In genomic region chr1:16921391-16922185, GRCh38 we compare ENCODE assay signal across 8 cellular contexts. TPM values are rescaled to one million over a fixed set of nuclear protein-coding genes. Genes with fewer than 3 reads are reported as not detected.
DNase-seq lines count a peak whose midpoint lies in the region; ATAC-seq and TF ChIP-seq lines count a peak whose summit lies in the region.

A gene with protein sequence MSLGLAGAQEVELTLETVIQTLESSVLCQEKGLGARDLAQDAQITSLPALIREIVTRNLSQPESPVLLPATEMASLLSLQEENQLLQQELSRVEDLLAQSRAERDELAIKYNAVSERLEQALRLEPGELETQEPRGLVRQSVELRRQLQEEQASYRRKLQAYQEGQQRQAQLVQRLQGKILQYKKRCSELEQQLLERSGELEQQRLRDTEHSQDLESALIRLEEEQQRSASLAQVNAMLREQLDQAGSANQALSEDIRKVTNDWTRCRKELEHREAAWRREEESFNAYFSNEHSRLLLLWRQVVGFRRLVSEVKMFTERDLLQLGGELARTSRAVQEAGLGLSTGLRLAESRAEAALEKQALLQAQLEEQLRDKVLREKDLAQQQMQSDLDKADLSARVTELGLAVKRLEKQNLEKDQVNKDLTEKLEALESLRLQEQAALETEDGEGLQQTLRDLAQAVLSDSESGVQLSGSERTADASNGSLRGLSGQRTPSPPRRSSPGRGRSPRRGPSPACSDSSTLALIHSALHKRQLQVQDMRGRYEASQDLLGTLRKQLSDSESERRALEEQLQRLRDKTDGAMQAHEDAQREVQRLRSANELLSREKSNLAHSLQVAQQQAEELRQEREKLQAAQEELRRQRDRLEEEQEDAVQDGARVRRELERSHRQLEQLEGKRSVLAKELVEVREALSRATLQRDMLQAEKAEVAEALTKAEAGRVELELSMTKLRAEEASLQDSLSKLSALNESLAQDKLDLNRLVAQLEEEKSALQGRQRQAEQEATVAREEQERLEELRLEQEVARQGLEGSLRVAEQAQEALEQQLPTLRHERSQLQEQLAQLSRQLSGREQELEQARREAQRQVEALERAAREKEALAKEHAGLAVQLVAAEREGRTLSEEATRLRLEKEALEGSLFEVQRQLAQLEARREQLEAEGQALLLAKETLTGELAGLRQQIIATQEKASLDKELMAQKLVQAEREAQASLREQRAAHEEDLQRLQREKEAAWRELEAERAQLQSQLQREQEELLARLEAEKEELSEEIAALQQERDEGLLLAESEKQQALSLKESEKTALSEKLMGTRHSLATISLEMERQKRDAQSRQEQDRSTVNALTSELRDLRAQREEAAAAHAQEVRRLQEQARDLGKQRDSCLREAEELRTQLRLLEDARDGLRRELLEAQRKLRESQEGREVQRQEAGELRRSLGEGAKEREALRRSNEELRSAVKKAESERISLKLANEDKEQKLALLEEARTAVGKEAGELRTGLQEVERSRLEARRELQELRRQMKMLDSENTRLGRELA (N-terminal part only) (plus strand): TSS chr1:16921931. CDS start chr1:16922019, 88 bp downstream.

- ATAC-seq in left lobe of liver, result peak; percentile 32
- ATAC-seq in HG03565 (IDR thresholded peaks at IDR 0.05; ENCODE audit: unreplicated experiment), result no peak
- no peak for ATAC-seq in GM18520 (IDR thresholded peaks at IDR 0.05; ENCODE audit: unreplicated experiment)

- WGBS in stomach, 5 donors, result 29 to 43% (median 38%) methylated on average over 17 of the region's 17 CpGs

- H3K27me3 ChIP-seq in stomach, result peaks cover 0 to 18% (median 7%) of the 10 kb centered on the region in 3 donors

- H3K27ac ChIP-seq in stomach, result no peak within 1 kb of the TSS

- H3K9me3 ChIP-seq in stomach, result no peaks in the 10 kb centered on the region

- no peak for TF ChIP-seq POLR2A in stomach (IDR thresholded peaks at IDR 0.05)

- TF ChIP-seq EP300 in stomach (IDR thresholded peaks at IDR 0.05), result no peak

- peaks cover 0 to 14% (median 0%) of the 10 kb centered on the region in 4 donors for H3K36me3 ChIP-seq in stomach

- peak; percentile 37 for DNase-seq in activated T-cell treated with anti-CD3 and anti-CD28 coated beads for 1 hour (ENCODE audit: low read depth)
- no peak for DNase-seq in activated T-cell treated with anti-CD3 and anti-CD28 coated beads for 4 hours
- DNase-seq in SHP77 treated with DMSO at 0.1 percent for 48 hours (lab: John Stamatoyannopoulos, UW), result peak; percentile 33
- DNase-seq in cerebellar cortex (ENCODE audit: low spot score), result peak; percentile 76
- DNase-seq in left lobe of liver (ENCODE audit: low spot score), result no peak
- no peak for DNase-seq in stomach

- no peak within 1 kb of the TSS for H3K4me3 ChIP-seq in stomach

- no peak for TF ChIP-seq CTCF in stomach (IDR thresholded peaks at IDR 0.05)

- intact Hi-C loops in stomach (cut with DNase I; ENCODE audit: low total_unique reads), result no loop called here

- H3K4me1 ChIP-seq in stomach, result peaks cover 6 to 24% (median 17%) of the 10 kb centered on the region in 4 donors

RNA-seq across cellular contexts. Expression of the gene that starts here (rescaled TPM):
- 11.8 TPM for total RNA-seq in left lobe of liver
- 100 to 1,000 TPM in 1 of 5 donors, 10 to 100 TPM in 4; 14.0 to 942 (median 49.1) TPM for total RNA-seq in stomach
- 10 to 100 TPM; 17.0 to 27.1 (median 26.2) TPM for polyA plus RNA-seq in stomach

Comparison
In these comparisons a context has a peak if more than half of its experiments do, and no peak if none do; other contexts are left out.
1. DNase-seq: peak in activated T-cell treated with anti-CD3 and anti-CD28 coated beads for 1 hour (single experiment), SHP77 treated with DMSO at 0.1 percent for 48 hours (single experiment) and cerebellar cortex (single experiment); none in activated T-cell treated with anti-CD3 and anti-CD28 coated beads for 4 hours (single experiment), left lobe of liver (single experiment) and stomach (single experiment).